ENCODE assay signal across 1 cellular context in genomic region chr10:102644646-102645387, GRCh38.
A peak's percentile ranks its signal among the peaks of the same experiment; 100 is the strongest.
TF ChIP-seq lines count a peak whose summit lies in the region.

No MANE protein-coding gene starts in this region.

TF ChIP-seq in HepG2, 621 proteins besides CTCF, POLR2A, EP300 and RAD21 (continued from another document and continues in another):
- TF ChIP-seq GLMP (CRISPR knock-in tag; IDR thresholded peaks at IDR 0.05; ENCODE audit: borderline replicate concordance) (no peak; the same call in 1 of the 2 replicates), ZNF792 (CRISPR knock-in tag; IDR thresholded peaks at IDR 0.05) (peak; percentile 98), RBFOX2 (IDR thresholded peaks at IDR 0.05; ENCODE audit: low read depth, low read length) (peak; percentile 79), ZNF484 (CRISPR knock-in tag; IDR thresholded peaks at IDR 0.05; ENCODE audit: borderline replicate concordance, low read depth) (0 out of 2 replicates have a peak, but pooled peaks have one; percentile 90), TGIF2 (CRISPR knock-in tag; IDR thresholded peaks at IDR 0.05) (peak; percentile 95), DPF2 (CRISPR knock-in tag; IDR thresholded peaks at IDR 0.05; ENCODE audit: borderline replicate concordance, low read depth) (no peak), REPIN1 (CRISPR knock-in tag; IDR thresholded peaks at IDR 0.05; ENCODE audit: borderline replicate concordance, low read depth) (peak; percentile 86), ZNF660 (CRISPR knock-in tag; IDR thresholded peaks at IDR 0.05; ENCODE audit: borderline replicate concordance, low read depth) (0 out of 2 replicates have a peak, but pooled peaks have one; percentile 82), ZNF230 (CRISPR knock-in tag; IDR thresholded peaks at IDR 0.05) (0 out of 2 replicates have a peak, but pooled peaks have one; percentile 93), NFE2L2 (IDR thresholded peaks at IDR 0.05; ENCODE audit: low read length) (no peak), TARDBP (CRISPR knock-in tag; IDR thresholded peaks at IDR 0.05) (no peak; the same call in 1 of the 2 replicates), U2AF1 (optimal IDR thresholded peaks at IDR 0.05; ENCODE audit: low read depth, low read length) (no peak), ZNF549 (CRISPR knock-in tag; IDR thresholded peaks at IDR 0.05) (no peak), ZNF766 (CRISPR knock-in tag; IDR thresholded peaks at IDR 0.05; ENCODE audit: borderline replicate concordance) (peak; percentile 89), ZNF292 (CRISPR knock-in tag; IDR thresholded peaks at IDR 0.05; ENCODE audit: borderline replicate concordance, low read depth) (peak; percentile 21; the same call in 1 of the 2 replicates), ZNF207 (IDR thresholded peaks at IDR 0.05; ENCODE audit: borderline replicate concordance) (no peak), ZNF121 (CRISPR knock-in tag; IDR thresholded peaks at IDR 0.05) (peak; percentile 68; the same call in 1 of the 2 replicates), KLF12 (CRISPR knock-in tag; IDR thresholded peaks at IDR 0.05; ENCODE audit: borderline replicate concordance) (0 out of 2 replicates have a peak, but pooled peaks have one; percentile 79), SP140L (CRISPR knock-in tag; IDR thresholded peaks at IDR 0.05; ENCODE audit: borderline replicate concordance) (peak; percentile 58; the same call in 1 of the 2 replicates), CHD2 (IDR thresholded peaks at IDR 0.05; ENCODE audit: low read depth, low read length) (no peak), HMG20B (CRISPR knock-in tag; conservative IDR thresholded peaks at IDR 0.05) (0 out of 2 replicates have a peak, but pooled peaks have one; percentile 30), NFIB (CRISPR knock-in tag; IDR thresholded peaks at IDR 0.05; ENCODE audit: borderline replicate concordance) (no peak), HIVEP1 (CRISPR knock-in tag; IDR thresholded peaks at IDR 0.05) (no peak), ZNF720 (CRISPR knock-in tag; IDR thresholded peaks at IDR 0.05) (0 out of 2 replicates have a peak, but pooled peaks have one; percentile 46), ZNF510 (CRISPR knock-in tag; IDR thresholded peaks at IDR 0.05; ENCODE audit: low read depth) (peak; percentile 98), GFI1 (CRISPR knock-in tag; IDR thresholded peaks at IDR 0.05; ENCODE audit: borderline replicate concordance) (peak; percentile 64; the same call in 1 of the 2 replicates), ZNF557 (CRISPR knock-in tag; IDR thresholded peaks at IDR 0.05) (no peak), NFYB (CRISPR knock-in tag; IDR thresholded peaks at IDR 0.05) (peak; percentile 9; the same call in 1 of the 2 replicates), HES4 (CRISPR knock-in tag; IDR thresholded peaks at IDR 0.05; ENCODE audit: borderline replicate concordance) (peak; percentile 99), ZNF224 (CRISPR knock-in tag; IDR thresholded peaks at IDR 0.05) (no peak), ZNF446 (CRISPR knock-in tag; IDR thresholded peaks at IDR 0.05) (peak; percentile 94; the same call in 1 of the 2 replicates), ZNF160 (CRISPR knock-in tag; IDR thresholded peaks at IDR 0.05) (peak; percentile 84; the same call in 1 of the 2 replicates), ZNF275 (CRISPR knock-in tag; IDR thresholded peaks at IDR 0.05; ENCODE audit: borderline replicate concordance) (peak; percentile 23; the same call in 1 of the 2 replicates), ZNF383 (CRISPR knock-in tag; IDR thresholded peaks at IDR 0.05; ENCODE audit: borderline replicate concordance) (peak; percentile 98), ZNF629 (CRISPR knock-in tag; conservative IDR thresholded peaks at IDR 0.05) (no peak), LRRFIP1 (CRISPR knock-in tag; conservative IDR thresholded peaks at IDR 0.05) (no peak), ARNT2 (CRISPR knock-in tag; IDR thresholded peaks at IDR 0.05; ENCODE audit: low read depth) (peak; percentile 85), ZSCAN29 (CRISPR knock-in tag; conservative IDR thresholded peaks at IDR 0.05) (0 out of 2 replicates have a peak, but pooled peaks have one; percentile 51)
- TF ChIP-seq, protein P1, sequence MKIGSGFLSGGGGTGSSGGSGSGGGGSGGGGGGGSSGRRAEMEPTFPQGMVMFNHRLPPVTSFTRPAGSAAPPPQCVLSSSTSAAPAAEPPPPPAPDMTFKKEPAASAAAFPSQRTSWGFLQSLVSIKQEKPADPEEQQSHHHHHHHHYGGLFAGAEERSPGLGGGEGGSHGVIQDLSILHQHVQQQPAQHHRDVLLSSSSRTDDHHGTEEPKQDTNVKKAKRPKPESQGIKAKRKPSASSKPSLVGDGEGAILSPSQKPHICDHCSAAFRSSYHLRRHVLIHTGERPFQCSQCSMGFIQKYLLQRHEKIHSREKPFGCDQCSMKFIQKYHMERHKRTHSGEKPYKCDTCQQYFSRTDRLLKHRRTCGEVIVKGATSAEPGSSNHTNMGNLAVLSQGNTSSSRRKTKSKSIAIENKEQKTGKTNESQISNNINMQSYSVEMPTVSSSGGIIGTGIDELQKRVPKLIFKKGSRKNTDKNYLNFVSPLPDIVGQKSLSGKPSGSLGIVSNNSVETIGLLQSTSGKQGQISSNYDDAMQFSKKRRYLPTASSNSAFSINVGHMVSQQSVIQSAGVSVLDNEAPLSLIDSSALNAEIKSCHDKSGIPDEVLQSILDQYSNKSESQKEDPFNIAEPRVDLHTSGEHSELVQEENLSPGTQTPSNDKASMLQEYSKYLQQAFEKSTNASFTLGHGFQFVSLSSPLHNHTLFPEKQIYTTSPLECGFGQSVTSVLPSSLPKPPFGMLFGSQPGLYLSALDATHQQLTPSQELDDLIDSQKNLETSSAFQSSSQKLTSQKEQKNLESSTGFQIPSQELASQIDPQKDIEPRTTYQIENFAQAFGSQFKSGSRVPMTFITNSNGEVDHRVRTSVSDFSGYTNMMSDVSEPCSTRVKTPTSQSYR (CRISPR knock-in tag; IDR thresholded peaks at IDR 0.05; ENCODE audit: borderline replicate concordance) = peak; percentile 32
- TF ChIP-seq, protein P2, sequence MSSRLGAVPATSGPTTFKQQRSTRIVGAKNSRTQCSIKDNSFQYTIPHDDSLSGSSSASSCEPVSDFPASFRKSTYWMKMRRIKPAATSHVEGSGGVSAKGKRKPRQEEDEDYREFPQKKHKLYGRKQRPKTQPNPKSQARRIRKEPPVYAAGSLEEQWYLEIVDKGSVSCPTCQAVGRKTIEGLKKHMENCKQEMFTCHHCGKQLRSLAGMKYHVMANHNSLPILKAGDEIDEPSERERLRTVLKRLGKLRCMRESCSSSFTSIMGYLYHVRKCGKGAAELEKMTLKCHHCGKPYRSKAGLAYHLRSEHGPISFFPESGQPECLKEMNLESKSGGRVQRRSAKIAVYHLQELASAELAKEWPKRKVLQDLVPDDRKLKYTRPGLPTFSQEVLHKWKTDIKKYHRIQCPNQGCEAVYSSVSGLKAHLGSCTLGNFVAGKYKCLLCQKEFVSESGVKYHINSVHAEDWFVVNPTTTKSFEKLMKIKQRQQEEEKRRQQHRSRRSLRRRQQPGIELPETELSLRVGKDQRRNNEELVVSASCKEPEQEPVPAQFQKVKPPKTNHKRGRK (CRISPR knock-in tag; IDR thresholded peaks at IDR 0.05) = no peak
- TF ChIP-seq, protein P3, sequence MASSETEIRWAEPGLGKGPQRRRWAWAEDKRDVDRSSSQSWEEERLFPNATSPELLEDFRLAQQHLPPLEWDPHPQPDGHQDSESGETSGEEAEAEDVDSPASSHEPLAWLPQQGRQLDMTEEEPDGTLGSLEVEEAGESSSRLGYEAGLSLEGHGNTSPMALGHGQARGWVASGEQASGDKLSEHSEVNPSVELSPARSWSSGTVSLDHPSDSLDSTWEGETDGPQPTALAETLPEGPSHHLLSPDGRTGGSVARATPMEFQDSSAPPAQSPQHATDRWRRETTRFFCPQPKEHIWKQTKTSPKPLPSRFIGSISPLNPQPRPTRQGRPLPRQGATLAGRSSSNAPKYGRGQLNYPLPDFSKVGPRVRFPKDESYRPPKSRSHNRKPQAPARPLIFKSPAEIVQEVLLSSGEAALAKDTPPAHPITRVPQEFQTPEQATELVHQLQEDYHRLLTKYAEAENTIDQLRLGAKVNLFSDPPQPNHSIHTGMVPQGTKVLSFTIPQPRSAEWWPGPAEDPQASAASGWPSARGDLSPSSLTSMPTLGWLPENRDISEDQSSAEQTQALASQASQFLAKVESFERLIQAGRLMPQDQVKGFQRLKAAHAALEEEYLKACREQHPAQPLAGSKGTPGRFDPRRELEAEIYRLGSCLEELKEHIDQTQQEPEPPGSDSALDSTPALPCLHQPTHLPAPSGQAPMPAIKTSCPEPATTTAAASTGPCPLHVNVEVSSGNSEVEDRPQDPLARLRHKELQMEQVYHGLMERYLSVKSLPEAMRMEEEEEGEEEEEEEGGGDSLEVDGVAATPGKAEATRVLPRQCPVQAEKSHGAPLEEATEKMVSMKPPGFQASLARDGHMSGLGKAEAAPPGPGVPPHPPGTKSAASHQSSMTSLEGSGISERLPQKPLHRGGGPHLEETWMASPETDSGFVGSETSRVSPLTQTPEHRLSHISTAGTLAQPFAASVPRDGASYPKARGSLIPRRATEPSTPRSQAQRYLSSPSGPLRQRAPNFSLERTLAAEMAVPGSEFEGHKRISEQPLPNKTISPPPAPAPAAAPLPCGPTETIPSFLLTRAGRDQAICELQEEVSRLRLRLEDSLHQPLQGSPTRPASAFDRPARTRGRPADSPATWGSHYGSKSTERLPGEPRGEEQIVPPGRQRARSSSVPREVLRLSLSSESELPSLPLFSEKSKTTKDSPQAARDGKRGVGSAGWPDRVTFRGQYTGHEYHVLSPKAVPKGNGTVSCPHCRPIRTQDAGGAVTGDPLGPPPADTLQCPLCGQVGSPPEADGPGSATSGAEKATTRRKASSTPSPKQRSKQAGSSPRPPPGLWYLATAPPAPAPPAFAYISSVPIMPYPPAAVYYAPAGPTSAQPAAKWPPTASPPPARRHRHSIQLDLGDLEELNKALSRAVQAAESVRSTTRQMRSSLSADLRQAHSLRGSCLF (CRISPR knock-in tag; IDR thresholded peaks at IDR 0.05; ENCODE audit: borderline replicate concordance) = peak; percentile 68; the same call in 1 of the 2 replicates
- TF ChIP-seq, protein P4, sequence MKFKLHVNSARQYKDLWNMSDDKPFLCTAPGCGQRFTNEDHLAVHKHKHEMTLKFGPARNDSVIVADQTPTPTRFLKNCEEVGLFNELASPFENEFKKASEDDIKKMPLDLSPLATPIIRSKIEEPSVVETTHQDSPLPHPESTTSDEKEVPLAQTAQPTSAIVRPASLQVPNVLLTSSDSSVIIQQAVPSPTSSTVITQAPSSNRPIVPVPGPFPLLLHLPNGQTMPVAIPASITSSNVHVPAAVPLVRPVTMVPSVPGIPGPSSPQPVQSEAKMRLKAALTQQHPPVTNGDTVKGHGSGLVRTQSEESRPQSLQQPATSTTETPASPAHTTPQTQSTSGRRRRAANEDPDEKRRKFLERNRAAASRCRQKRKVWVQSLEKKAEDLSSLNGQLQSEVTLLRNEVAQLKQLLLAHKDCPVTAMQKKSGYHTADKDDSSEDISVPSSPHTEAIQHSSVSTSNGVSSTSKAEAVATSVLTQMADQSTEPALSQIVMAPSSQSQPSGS (CRISPR knock-in tag; IDR thresholded peaks at IDR 0.05) = peak; percentile 54; the same call in 1 of the 2 replicates
- TF ChIP-seq, protein P5, sequence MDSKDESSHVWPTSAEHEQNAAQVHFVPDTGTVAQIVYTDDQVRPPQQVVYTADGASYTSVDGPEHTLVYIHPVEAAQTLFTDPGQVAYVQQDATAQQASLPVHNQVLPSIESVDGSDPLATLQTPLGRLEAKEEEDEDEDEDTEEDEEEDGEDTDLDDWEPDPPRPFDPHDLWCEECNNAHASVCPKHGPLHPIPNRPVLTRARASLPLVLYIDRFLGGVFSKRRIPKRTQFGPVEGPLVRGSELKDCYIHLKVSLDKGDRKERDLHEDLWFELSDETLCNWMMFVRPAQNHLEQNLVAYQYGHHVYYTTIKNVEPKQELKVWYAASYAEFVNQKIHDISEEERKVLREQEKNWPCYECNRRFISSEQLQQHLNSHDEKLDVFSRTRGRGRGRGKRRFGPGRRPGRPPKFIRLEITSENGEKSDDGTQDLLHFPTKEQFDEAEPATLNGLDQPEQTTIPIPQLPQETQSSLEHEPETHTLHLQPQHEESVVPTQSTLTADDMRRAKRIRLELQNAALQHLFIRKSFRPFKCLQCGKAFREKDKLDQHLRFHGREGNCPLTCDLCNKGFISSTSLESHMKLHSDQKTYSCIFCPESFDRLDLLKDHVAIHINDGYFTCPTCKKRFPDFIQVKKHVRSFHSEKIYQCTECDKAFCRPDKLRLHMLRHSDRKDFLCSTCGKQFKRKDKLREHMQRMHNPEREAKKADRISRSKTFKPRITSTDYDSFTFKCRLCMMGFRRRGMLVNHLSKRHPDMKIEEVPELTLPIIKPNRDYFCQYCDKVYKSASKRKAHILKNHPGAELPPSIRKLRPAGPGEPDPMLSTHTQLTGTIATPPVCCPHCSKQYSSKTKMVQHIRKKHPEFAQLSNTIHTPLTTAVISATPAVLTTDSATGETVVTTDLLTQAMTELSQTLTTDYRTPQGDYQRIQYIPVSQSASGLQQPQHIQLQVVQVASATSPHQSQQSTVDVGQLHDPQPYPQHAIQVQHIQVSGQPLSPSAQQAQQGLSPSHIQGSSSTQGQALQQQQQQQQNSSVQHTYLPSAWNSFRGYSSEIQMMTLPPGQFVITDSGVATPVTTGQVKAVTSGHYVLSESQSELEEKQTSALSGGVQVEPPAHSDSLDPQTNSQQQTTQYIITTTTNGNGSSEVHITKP (CRISPR knock-in tag; IDR thresholded peaks at IDR 0.05; ENCODE audit: low read depth) = no peak
